ENCODE assay signal across 9 cellular contexts in the genomic region with DNA sequence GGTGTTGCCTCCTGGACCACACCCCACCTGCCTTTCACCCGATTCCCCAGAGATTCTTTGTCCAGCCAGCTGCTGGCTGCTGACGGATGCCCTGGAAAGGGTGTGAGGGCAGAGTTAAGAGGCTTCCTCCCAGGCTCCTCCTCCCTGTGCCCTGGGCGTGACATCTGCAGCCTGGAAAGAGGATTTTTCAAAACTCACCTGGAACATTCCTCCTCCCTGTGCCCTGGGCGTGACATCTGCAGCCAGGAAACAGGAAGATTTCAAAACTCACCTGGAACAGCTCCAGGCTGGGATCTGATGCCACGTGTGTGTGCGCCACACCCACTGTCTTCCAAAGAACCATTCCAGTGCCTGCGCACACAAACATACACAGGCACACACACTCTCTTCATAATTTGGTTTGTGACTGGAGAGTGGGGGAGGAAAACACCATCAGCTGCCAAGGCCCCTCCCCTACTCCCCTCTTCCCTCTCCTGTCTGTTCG. TPM values are rescaled to one million over a fixed set of nuclear protein-coding genes. Genes with fewer than 3 reads are reported as not detected.
DNase-seq lines count a peak whose midpoint lies in the region; ATAC-seq and TF ChIP-seq lines count a peak whose summit lies in the region.
"Had no signal": no experiment of that assay in that cellular context is flagged by ENCODE, and none has a peak within 500 bp of the region (broad histone marks: within the 10 kb centered on the region; RNA-seq: fewer than 3 reads in every experiment).

No MANE protein-coding gene starts in this region.

- peaks cover 3% of the 10 kb centered on the region for H3K27me3 Mint-ChIP-seq in activated CD4-positive, alpha-beta T cell treated with anti-CD3 and anti-CD28 coated beads for 36 hours

- H3K4me1 ChIP-seq in PC-3 (ENCODE audit: insufficient read depth, low read length) = peaks cover 48% of the 10 kb centered on the region
- peaks cover 5 to 60% (median 43%) of the 10 kb centered on the region in 3 donors for H3K4me1 ChIP-seq in gastroesophageal sphincter
- peaks cover 0 to 50% (median 49%) of the 10 kb centered on the region in 4 donors for H3K4me1 ChIP-seq in sigmoid colon

- POLR2A ChIA-PET in PC-3 (lab: Charles Lee; ENCODE audit: unreplicated experiment) = no interaction called here
- POLR2A ChIA-PET in activated CD4-positive, alpha-beta T cell treated with anti-CD3 and anti-CD28 coated beads for 36 hours (lab: Charles Lee) = no interaction called here

- no peaks in the 10 kb centered on the region for H4K20me1 ChIP-seq in PC-3 (ENCODE audit: low read length)

- intact Hi-C loops in PC-3 (cut with micrococcal nuclease) = no loop called here
- intact Hi-C loops in sigmoid colon (cut with DNase I) = no loop called here
- intact Hi-C loops in activated CD4-positive, alpha-beta T cell treated with anti-CD3 and anti-CD28 coated beads for 36 hours (cut with DNase I, micrococcal nuclease) = no loop called here

- peak; percentile 90 for DNase-seq in HPDE6-E6E7 (ENCODE audit: extremely low spot score)
- peak; percentile 95 for DNase-seq in PC-3
- DNase-seq in sigmoid colon = peak; percentile 83
- no peak for DNase-seq in activated CD4-positive, alpha-beta T cell treated with anti-CD3 and anti-CD28 coated beads for 36 hours
- DNase-seq in GDM1 (lab: John Stamatoyannopoulos, UW) = no peak
- DNase-seq in T-helper 2 cell = no peak
- DNase-seq in central memory CD4-positive, alpha-beta T cell = no peak

- H2AFZ ChIP-seq in PC-3 (ENCODE audit: low read length) = no peak overlapping the region

- TF ChIP-seq POLR2A in gastroesophageal sphincter (IDR thresholded peaks at IDR 0.05) (no peak), sigmoid colon (IDR thresholded peaks at IDR 0.05) (peak in 1 of 2 donors; percentile 21)

- H3K27ac Mint-ChIP-seq in activated CD4-positive, alpha-beta T cell treated with anti-CD3 and anti-CD28 coated beads for 36 hours = no peak overlapping the region

- no peaks in the 10 kb centered on the region for H3K36me3 Mint-ChIP-seq in activated CD4-positive, alpha-beta T cell treated with anti-CD3 and anti-CD28 coated beads for 36 hours (ENCODE audit: low read depth)

- H3K4me3 ChIP-seq in PC-3 (ENCODE audit: low read length) (peak overlapping the region; percentile 42; the same call in 1 of the 2 replicates), gastroesophageal sphincter (no peak overlapping the region), sigmoid colon (no peak overlapping the region)

- H3F3A ChIP-seq in PC-3 (ENCODE audit: low read length, unreplicated experiment) = no peaks in the 10 kb centered on the region

- H3K27ac ChIP-seq in PC-3 (ENCODE audit: low read length) (peak overlapping the region; percentile 52), gastroesophageal sphincter (peak overlapping the region; percentile 58 to 99 (median 98)), sigmoid colon (peak overlapping the region; percentile 95 to 100 (median 98))
- H3K27ac ChIP-seq: HL-60 had no signal

- ATAC-seq in PC-3 (peak; percentile 52), gastroesophageal sphincter (peak; percentile 72)
- ATAC-seq in activated CD4-positive, alpha-beta T cell treated with anti-CD3 and anti-CD28 coated beads for 36 hours = no peak

- no peaks in the 10 kb centered on the region for H3K9me3 ChIP-seq in PC-3 (ENCODE audit: low read length)
- no peaks in the 10 kb centered on the region for H3K9me3 ChIP-seq in gastroesophageal sphincter
- no peaks in the 10 kb centered on the region for H3K9me3 ChIP-seq in sigmoid colon

- 19 to 26% methylated on average over 4 to 6 of the region's 8 CpGs for WGBS in gastroesophageal sphincter (ENCODE audit: low coverage in 1 of 2), 2 donors
- 10 to 51% methylated on average over 8 of the region's 8 CpGs for WGBS in sigmoid colon, 2 donors

- BruUV-seq in PC-3 (replicated peaks; lab: Mats Ljungman, UMichigan) = no TSS peak

- CTCF ChIA-PET in PC-3 (lab: Charles Lee) = no interaction called here
- CTCF ChIA-PET in activated CD4-positive, alpha-beta T cell treated with anti-CD3 and anti-CD28 coated beads for 36 hours (lab: Charles Lee) = interaction anchor here (0.8 to 2.0 kb wide), 2 partner anchors 9 to 32 kb away, joined by 3 to 8 read pairs; partner anchors contain the start of gene AVPI1

- no peaks in the 10 kb centered on the region for H3K9me3 Mint-ChIP-seq in activated CD4-positive, alpha-beta T cell treated with anti-CD3 and anti-CD28 coated beads for 36 hours (ENCODE audit: low read depth)

- peak overlapping the region; percentile 74 for H3K4me2 ChIP-seq in PC-3 (ENCODE audit: low read length)

- peaks cover 7% of the 10 kb centered on the region; the same call in 1 of the 2 replicates for H3K36me3 ChIP-seq in PC-3 (ENCODE audit: low read depth, low read length)
- H3K36me3 ChIP-seq in gastroesophageal sphincter = peaks cover 0 to 21% of the 10 kb centered on the region in 2 donors
- peaks cover 0 to 23% (median 5%) of the 10 kb centered on the region in 4 donors for H3K36me3 ChIP-seq in sigmoid colon

- peaks cover 7% of the 10 kb centered on the region for H3K4me1 Mint-ChIP-seq in activated CD4-positive, alpha-beta T cell treated with anti-CD3 and anti-CD28 coated beads for 36 hours

- TF ChIP-seq CTCF in PC-3 (conservative IDR thresholded peaks at IDR 0.05; ENCODE audit: low read depth, low read length) (no peak), gastroesophageal sphincter (IDR thresholded peaks at IDR 0.05) (no peak), sigmoid colon (IDR thresholded peaks at IDR 0.05) (no peak)

- H3K79me2 ChIP-seq in PC-3 (ENCODE audit: low read length) = peaks cover 48% of the 10 kb centered on the region

- H3K4me3 Mint-ChIP-seq in activated CD4-positive, alpha-beta T cell treated with anti-CD3 and anti-CD28 coated beads for 36 hours = no peak overlapping the region

- no peaks in the 10 kb centered on the region for H3K27me3 ChIP-seq in PC-3 (ENCODE audit: low read length)
- no peaks in the 10 kb centered on the region for H3K27me3 ChIP-seq in gastroesophageal sphincter
- no peaks in the 10 kb centered on the region for H3K27me3 ChIP-seq in sigmoid colon

- H3K9ac ChIP-seq in PC-3 (ENCODE audit: low read length) = no peak overlapping the region

- no peak for TF ChIP-seq EP300 in gastroesophageal sphincter (IDR thresholded peaks at IDR 0.05)
- no peak for TF ChIP-seq EP300 in sigmoid colon (IDR thresholded peaks at IDR 0.05)

- no peaks in the 10 kb centered on the region for H3K9me2 ChIP-seq in PC-3 (replicated peaks; ENCODE audit: low read length)

RNA-seq across cellular contexts. Expression of gene MARVELD1, which starts 5.2 kb away (rescaled TPM):
- total RNA-seq in PC-3 (2014; rRNA removed) = 17.6 and 25.5 TPM in 2 replicates
- total RNA-seq in gastroesophageal sphincter = 100 to 1,000 TPM in 1 of 4 donors, 10 to 100 TPM in 3; 33.8 to 126 (median 58.7) TPM
- total RNA-seq in sigmoid colon = 10 to 100 TPM; 17.3 to 40.7 (median 22.0) TPM
- polyA plus RNA-seq in sigmoid colon = 10 to 100 TPM; 16.2 to 22.2 (median 16.7) TPM
- 1 to 10 TPM; 1.8 to 1.9 TPM for total RNA-seq in activated CD4-positive, alpha-beta T cell treated with anti-CD3 and anti-CD28 coated beads for 36 hours

RNA-seq across cellular contexts. Expression of gene ZFYVE27, which starts 18.2 kb away (rescaled TPM):
- 13.1 and 15.0 TPM in 2 replicates for total RNA-seq in PC-3 (2014; rRNA removed)
- total RNA-seq in gastroesophageal sphincter = 10 to 100 TPM in 3 of 4 donors, 1 to 10 TPM in 1; 6.7 to 24.2 (median 19.2) TPM
- 10 to 100 TPM in 3 of 4 donors, 1 to 10 TPM in 1; 8.9 to 15.9 (median 12.4) TPM for total RNA-seq in sigmoid colon
- polyA plus RNA-seq in sigmoid colon = 10 to 100 TPM in 1 of 3 donors, 1 to 10 TPM in 2; 7.2 to 42.2 (median 7.9) TPM
- 10 to 100 TPM; 20.2 to 22.6 TPM for total RNA-seq in activated CD4-positive, alpha-beta T cell treated with anti-CD3 and anti-CD28 coated beads for 36 hours

RNA-seq across cellular contexts. Expression of gene AVPI1, which starts 31.7 kb away (rescaled TPM):
- total RNA-seq in PC-3 (2014; rRNA removed) (40.7 and 44.5 TPM in 2 replicates), gastroesophageal sphincter (100 to 1,000 TPM in 1 of 4 donors, 10 to 100 TPM in 3; 34.2 to 136 (median 45.4) TPM), sigmoid colon (10 to 100 TPM; 10.5 to 16.1 (median 12.2) TPM)
- polyA plus RNA-seq in sigmoid colon = 10 to 100 TPM; 22.6 to 58.3 (median 31.8) TPM
- 1 to 10 TPM; 2.1 to 2.2 TPM for total RNA-seq in activated CD4-positive, alpha-beta T cell treated with anti-CD3 and anti-CD28 coated beads for 36 hours

RNA-seq across cellular contexts. Expression of gene SFRP5, which starts 53.1 kb away (rescaled TPM):
- total RNA-seq in PC-3 (2014; rRNA removed) (not detected in 2 replicates), gastroesophageal sphincter (10 to 100 TPM; 11.9 to 34.4 (median 18.2) TPM), sigmoid colon (10 to 100 TPM in 3 of 4 donors, 1 to 10 TPM in 1; 9.9 to 24.6 (median 21.4) TPM)
- 1 to 10 TPM in 1 of 3 donors, under 1 TPM in 2; 0.46 to 5.0 (median 0.60) TPM for polyA plus RNA-seq in sigmoid colon
- not detected for total RNA-seq in activated CD4-positive, alpha-beta T cell treated with anti-CD3 and anti-CD28 coated beads for 36 hours

Comparison
In these comparisons a context has a peak if more than half of its experiments do, and no peak if none do; other contexts are left out.
1. DNase-seq: peak in HPDE6-E6E7 (single experiment), PC-3 (single experiment) and sigmoid colon (single experiment); none in activated CD4-positive, alpha-beta T cell treated with anti-CD3 and anti-CD28 coated beads for 36 hours (single experiment), GDM1 (single experiment), T-helper 2 cell (0 of 5) and central memory CD4-positive, alpha-beta T cell (single experiment).
2. Peak in every context shown above with its lines, with median percentiles within 50 percentile points of each other: H3K27ac ChIP-seq.